ENCODE assay signal across 8 cellular contexts in genomic region chr5:10632110-10632903, GRCh38.
DNase-seq lines count a peak whose midpoint lies in the region; ATAC-seq and TF ChIP-seq lines count a peak whose summit lies in the region.

No MANE protein-coding gene starts in this region.

- peak overlapping the region; percentile 78 for H3K4me3 Mint-ChIP-seq in stimulated activated effector memory CD8-positive, alpha-beta T cell treated with anti-CD3 and anti-CD28 coated beads, Interleukin-12 subunit alpha, Interleukin-12 subunit beta, amount 100 ng/mL, for 72 hours

- no peak for TF ChIP-seq CTCF in choroid plexus epithelial cell (conservative IDR thresholded peaks at IDR 0.05; ENCODE audit: low read depth, low read length)

- H3K36me3 Mint-ChIP-seq in stimulated activated effector memory CD8-positive, alpha-beta T cell treated with anti-CD3 and anti-CD28 coated beads, Interleukin-12 subunit alpha, Interleukin-12 subunit beta, amount 100 ng/mL, for 72 hours = peaks cover 30% of the 10 kb centered on the region

- H3K4me3 ChIP-seq in choroid plexus epithelial cell (ENCODE audit: low read depth, low read length) = no peak overlapping the region

- H3K4me1 Mint-ChIP-seq in stimulated activated effector memory CD8-positive, alpha-beta T cell treated with anti-CD3 and anti-CD28 coated beads, Interleukin-12 subunit alpha, Interleukin-12 subunit beta, amount 100 ng/mL, for 72 hours = peaks cover 92% of the 10 kb centered on the region

- ATAC-seq in GM18873 (IDR thresholded peaks at IDR 0.05; ENCODE audit: low FRiP score, unreplicated experiment) (peak; percentile 38), HG02759 (IDR thresholded peaks at IDR 0.05; ENCODE audit: unreplicated experiment) (peak; percentile 41)
- peak; percentile 76 for ATAC-seq in stimulated activated effector memory CD8-positive, alpha-beta T cell treated with anti-CD3 and anti-CD28 coated beads, Interleukin-12 subunit alpha, Interleukin-12 subunit beta, amount 100 ng/mL, for 72 hours

- peak overlapping the region; percentile 96 for H3K27ac Mint-ChIP-seq in stimulated activated effector memory CD8-positive, alpha-beta T cell treated with anti-CD3 and anti-CD28 coated beads, Interleukin-12 subunit alpha, Interleukin-12 subunit beta, amount 100 ng/mL, for 72 hours

- peaks cover 5% of the 10 kb centered on the region for H3K9me3 Mint-ChIP-seq in stimulated activated effector memory CD8-positive, alpha-beta T cell treated with anti-CD3 and anti-CD28 coated beads, Interleukin-12 subunit alpha, Interleukin-12 subunit beta, amount 100 ng/mL, for 72 hours

- peak; percentile 94 to 98 for DNase-seq in NOMO-1 (lab: John Stamatoyannopoulos, UW; ENCODE audit: unreplicated experiment in 2 of 2)
- DNase-seq in choroid plexus epithelial cell (ENCODE audit: low read depth) = peak; percentile 53
- peak; percentile 52 to 86 for DNase-seq in stimulated activated effector memory CD8-positive, alpha-beta T cell treated with anti-CD3 and anti-CD28 coated beads, Interleukin-12 subunit alpha, Interleukin-12 subunit beta, amount 100 ng/mL, for 72 hours (ENCODE audit: low spot score in 2 of 2)
- no peak for DNase-seq in cerebellar cortex (ENCODE audit: low spot score)
- no peak for DNase-seq in NCI-H524 (lab: John Stamatoyannopoulos, UW)
- no peak for DNase-seq in superior temporal gyrus (ENCODE audit: extremely low spot score)

Comparison
In these comparisons a context has a peak if more than half of its experiments do, and no peak if none do; other contexts are left out.
1. DNase-seq: peak in NOMO-1 (2 of 2), choroid plexus epithelial cell (single experiment) and stimulated activated effector memory CD8-positive, alpha-beta T cell treated with anti-CD3 and anti-CD28 coated beads, Interleukin-12 subunit alpha, Interleukin-12 subunit beta, amount 100 ng/mL, for 72 hours (2 of 2); none in cerebellar cortex (single experiment), NCI-H524 (0 of 2) and superior temporal gyrus (single experiment).
2. Peak in every context shown above with its lines, with median percentiles within 50 percentile points of each other: ATAC-seq.